Comparison of ENCODE assay signal across 23 cellular contexts in the genomic region with DNA sequence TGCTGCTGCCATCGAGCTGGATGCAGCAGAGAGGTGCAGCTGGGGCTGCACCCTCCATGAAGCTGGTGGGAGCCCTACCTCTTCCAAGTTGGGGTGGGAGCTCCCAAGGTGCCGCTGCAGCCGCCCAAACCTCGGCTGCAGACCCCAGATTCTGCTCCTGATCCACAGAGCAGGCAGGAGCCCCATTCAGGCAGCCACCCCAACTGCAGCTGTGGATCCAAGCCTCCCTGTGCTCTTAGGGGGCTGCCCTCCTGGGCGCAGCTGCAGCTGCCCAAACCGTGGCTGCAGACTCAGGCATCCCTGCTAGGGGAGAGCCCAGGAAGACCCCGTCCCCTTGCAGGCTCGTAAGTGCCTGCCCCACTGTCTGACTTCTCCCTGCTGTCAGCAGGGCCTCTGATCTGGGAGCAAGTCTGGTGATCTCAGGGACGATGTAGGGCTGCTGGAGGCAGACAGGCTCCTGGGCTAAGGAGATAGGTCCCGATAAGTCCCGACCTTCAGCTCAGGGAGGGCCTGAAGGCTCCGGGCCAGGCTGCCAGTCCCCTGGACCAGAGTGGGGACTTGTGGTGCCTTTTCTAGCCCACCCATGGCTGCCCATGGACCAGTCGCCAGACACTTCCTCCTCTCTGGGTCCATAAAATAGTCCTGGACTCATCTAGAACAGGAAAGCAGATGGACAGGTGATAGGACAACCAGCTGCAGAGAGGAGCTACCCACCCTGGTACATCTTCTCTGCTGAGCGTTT.
DNase-seq lines count a peak whose midpoint lies in the region; ATAC-seq, FAIRE-seq and TF ChIP-seq lines count a peak whose summit lies in the region.
"Had no signal": no experiment of that assay in that cellular context is flagged by ENCODE, and none has a peak within 500 bp of the region (broad histone marks: within the 10 kb centered on the region; RNA-seq: fewer than 3 reads in every experiment).

No MANE protein-coding gene starts in this region.

- H3K9me3 ChIP-seq in right atrium auricular region (no peaks in the 10 kb centered on the region), kidney (ENCODE audit: control insufficient read depth in 1 of 2, low read length in 2 of 2) (no peaks in the 10 kb centered on the region), sigmoid colon (no peaks in the 10 kb centered on the region)
- H3K9me3 ChIP-seq: BE2C had no signal

- DNase-seq in right atrium auricular region (ENCODE audit: low spot score): no peak
- no peak for DNase-seq in Right ventricle myocardium superior
- peak; percentile 61 for DNase-seq in kidney
- DNase-seq in posterior vena cava (ENCODE audit: low spot score): peak; percentile 67
- DNase-seq in NCI-H1694 treated with DMSO at 0.1 percent for 48 hours (lab: John Stamatoyannopoulos, UW): no peak
- no peak for DNase-seq in sigmoid colon
- no peak for DNase-seq in G401 (ENCODE audit: low spot score)
- DNase-seq: ACHN; BE2C; C1 segment of cervical spinal cord; CD4-positive, CD25-positive, alpha-beta regulatory T cell; CD8-positive, alpha-beta memory T cell; COR-L47; DMS 273 treated with DMSO at 0.1 percent for 48 hours; DMS53; DND-41; EL; GM23248; HCEC 1CT had no signal

- intact Hi-C loops in Right ventricle myocardium superior (cut with DNase I): no loop called here
- intact Hi-C loops in kidney (cut with DNase I): no loop called here
- intact Hi-C loops in posterior vena cava (cut with DNase I): no loop called here
- intact Hi-C loops in sigmoid colon (cut with DNase I): no loop called here

- H3K4me1 ChIP-seq in right atrium auricular region: peaks cover 0 to 6% of the 10 kb centered on the region in 2 donors
- no peaks in the 10 kb centered on the region for H3K4me1 ChIP-seq in kidney (ENCODE audit: control insufficient read depth in 1 of 2, insufficient read depth in 1 of 2, low read depth in 1 of 2, low read length in 2 of 2)
- no peaks in the 10 kb centered on the region for H3K4me1 ChIP-seq in sigmoid colon
- H3K4me1 ChIP-seq: BE2C had no signal

- H3K27me3 ChIP-seq in right atrium auricular region (no peaks in the 10 kb centered on the region), sigmoid colon (no peaks in the 10 kb centered on the region)
- H3K27me3 ChIP-seq: BE2C had no signal

- WGBS in sigmoid colon, 2 donors: 91% methylated on average over 14 of the region's 14 CpGs

- in situ Hi-C loops in G401 (cut with HindIII; ENCODE audit: low sequenced_read_pairs): no loop called here

- no peak overlapping the region for H3K9ac ChIP-seq in kidney (ENCODE audit: low read length in 2 of 2)
- H3K9ac ChIP-seq: GM23248 had no signal

- H3K27ac ChIP-seq in right atrium auricular region (peak overlapping the region; percentile 19 to 69), kidney (ENCODE audit: low read depth in 2 of 2, low read length in 2 of 2) (no peak overlapping the region), sigmoid colon (no peak overlapping the region)
- H3K27ac ChIP-seq: GM23248, HL-60 had no signal

- TF ChIP-seq POLR2A in sigmoid colon (IDR thresholded peaks at IDR 0.05): no peak

- TF ChIP-seq CTCF in right atrium auricular region (IDR thresholded peaks at IDR 0.05) (no peak), kidney (IDR thresholded peaks at IDR 0.05; ENCODE audit: borderline replicate concordance, extremely low read depth, insufficient read depth) (no peak), sigmoid colon (IDR thresholded peaks at IDR 0.05) (no peak)

- no peak overlapping the region for H3K4me3 ChIP-seq in right atrium auricular region
- H3K4me3 ChIP-seq in kidney (ENCODE audit: low read length in 2 of 2): no peak overlapping the region
- H3K4me3 ChIP-seq in sigmoid colon: no peak overlapping the region
- H3K4me3 ChIP-seq: GM23248 had no signal

- H3K36me3 ChIP-seq in right atrium auricular region (no peaks in the 10 kb centered on the region), kidney (ENCODE audit: control insufficient read depth in 1 of 2, insufficient read depth in 2 of 2, low read length in 2 of 2) (no peaks in the 10 kb centered on the region), sigmoid colon (no peaks in the 10 kb centered on the region)
- H3K36me3 ChIP-seq: BE2C had no signal

- FAIRE-seq in kidney (lab: Jason Lieb, UNC): no peak
- FAIRE-seq: G401.6, GM12891, H54 had no signal

- TF ChIP-seq EP300 in sigmoid colon (IDR thresholded peaks at IDR 0.05): no peak

- ATAC-seq in Right ventricle myocardium superior (ENCODE audit: poor library complexity): no peak

Comparison
In these comparisons a context has a peak if more than half of its experiments do, and no peak if none do; other contexts are left out.
1. DNase-seq: peak in kidney (single experiment) and posterior vena cava (single experiment); none in right atrium auricular region (single experiment), Right ventricle myocardium superior (single experiment), NCI-H1694 treated with DMSO at 0.1 percent for 48 hours (single experiment), sigmoid colon (single experiment) and G401 (single experiment).
2. H3K27ac ChIP-seq: peak in right atrium auricular region (2 of 2); none in kidney (0 of 2) and sigmoid colon (0 of 4).